Comparison of ENCODE assay signal across 31 cellular contexts in the genomic region with DNA sequence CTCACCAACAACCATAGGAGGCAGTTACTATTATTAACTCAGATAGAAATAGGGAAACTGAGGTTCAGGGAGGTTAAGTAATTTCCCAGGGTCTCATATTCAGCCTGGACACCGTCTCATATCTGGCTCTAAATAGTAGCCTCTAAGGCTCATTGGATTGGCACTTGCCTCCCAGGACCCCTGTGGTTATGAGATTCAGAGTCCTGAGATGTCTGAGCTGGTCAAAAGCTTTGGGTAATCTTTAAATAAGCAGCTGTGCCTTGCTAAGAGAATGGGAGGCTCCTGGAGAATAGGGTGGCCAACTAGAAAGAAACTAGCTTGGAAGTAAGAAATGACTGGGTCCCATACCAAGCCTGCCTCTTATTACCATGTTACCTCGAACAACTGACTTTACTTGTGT. TPM values are rescaled to one million over a fixed set of nuclear protein-coding genes. Genes with fewer than 3 reads are reported as not detected.
"Had no signal": no experiment of that assay in that cellular context is flagged by ENCODE, and none has a peak within 500 bp of the region (broad histone marks: within the 10 kb centered on the region; RNA-seq: fewer than 3 reads in every experiment).

No MANE protein-coding gene starts in this region.

- H3K27ac ChIP-seq: left ventricle myocardium inferior, pancreas, prostate gland, spleen, tibial nerve, uterus had no signal

- H3K36me3 ChIP-seq: left ventricle myocardium inferior, pancreas, prostate gland, spleen, tibial nerve, uterus had no signal

- H3K36me3 Mint-ChIP-seq: immature natural killer cell; mesothelial cell of epicardium; stimulated activated memory B cell treated with anti-CD40 and anti-IgM and Interleukin-4, amounts not matched to agents 10 μg/mL and 1 μg/mL and 100 μg/mL, for 72 hours; type B pancreatic cell had no signal

- H3K27ac Mint-ChIP-seq: immature natural killer cell; mesothelial cell of epicardium; naive thymus-derived CD8-positive, alpha-beta T cell; nephron; stimulated activated memory B cell treated with anti-CD40 and anti-IgM and Interleukin-4, amounts not matched to agents 10 μg/mL and 1 μg/mL and 100 μg/mL, for 72 hours; stimulated activated naive CD8-positive, alpha-beta T cell treated with anti-CD3 and anti-CD28 coated beads, Interleukin-15, amount 100 ng/mL, for 72 hours; type B pancreatic cell had no signal

- H3K4me3 Mint-ChIP-seq: immature natural killer cell; mesothelial cell of epicardium; naive thymus-derived CD8-positive, alpha-beta T cell; nephron; neural crest cell; stimulated activated memory B cell treated with anti-CD40 and anti-IgM and Interleukin-4, amounts not matched to agents 10 μg/mL and 1 μg/mL and 100 μg/mL, for 72 hours; stimulated activated naive CD8-positive, alpha-beta T cell treated with anti-CD3 and anti-CD28 coated beads, Interleukin-15, amount 100 ng/mL, for 72 hours; type B pancreatic cell had no signal

- H3K4me3 ChIP-seq: left ventricle myocardium inferior, lung, pancreas, prostate gland, spleen, tibial nerve, uterus had no signal

- H3K4me1 Mint-ChIP-seq: immature natural killer cell; mesothelial cell of epicardium; neural crest cell; stimulated activated memory B cell treated with anti-CD40 and anti-IgM and Interleukin-4, amounts not matched to agents 10 μg/mL and 1 μg/mL and 100 μg/mL, for 72 hours; stimulated activated naive CD8-positive, alpha-beta T cell treated with anti-CD3 and anti-CD28 coated beads, Interleukin-15, amount 100 ng/mL, for 72 hours had no signal

- H3K27me3 ChIP-seq: pancreas, tibial nerve, uterus had no signal

- H3K4me1 ChIP-seq: left ventricle myocardium inferior, pancreas, prostate gland, spleen, tibial nerve, uterus had no signal

- DNase-seq: hypothalamus; immature natural killer cell; left ventricle myocardium inferior; mesendoderm; naive thymus-derived CD8-positive, alpha-beta T cell; nucleus accumbens; pancreas; posterior cingulate gyrus; retina; right cardiac atrium; small intestine; spleen; stimulated activated CD4-positive, alpha-beta T cell treated with anti-CD3 and anti-CD28 coated beads, Interleukin-4, amount 100 ng/mL, for 24 hours; stimulated activated CD8-positive, alpha-beta memory T cell treated with anti-CD3 and anti-CD28 coated beads, Interleukin-4, amount 100 ng/mL, for 48 hours; stimulated activated naive CD4-positive, alpha-beta T cell treated with Interleukin-2 at 50 U/mL for 16 hours; stimulated activated naive CD8-positive, alpha-beta T cell treated with anti-CD3 and anti-CD28 coated beads, Interleukin-15, amount 100 ng/mL, for 72 hours; substantia nigra; uterus had no signal

- FAIRE-seq: islet of Langerhans, pancreas, small intestine had no signal

- H3K9me3 Mint-ChIP-seq: type B pancreatic cell had no signal

- H3K9me3 ChIP-seq: pancreas, prostate gland, uterus had no signal

RNA-seq across cellular contexts. Expression of a gene that starts 50.3 kb away (rescaled TPM):
- total RNA-seq: kidney epithelial cell; left ventricle myocardium inferior; lung; mononuclear cell; naive thymus-derived CD8-positive, alpha-beta T cell; osteoblast; right cardiac atrium; spleen; tibial nerve; ureter had no signal
- polyA plus RNA-seq: immature natural killer cell; lung; naive thymus-derived CD8-positive, alpha-beta T cell; pancreas; right cardiac atrium had no signal
